In the genomic region with DNA sequence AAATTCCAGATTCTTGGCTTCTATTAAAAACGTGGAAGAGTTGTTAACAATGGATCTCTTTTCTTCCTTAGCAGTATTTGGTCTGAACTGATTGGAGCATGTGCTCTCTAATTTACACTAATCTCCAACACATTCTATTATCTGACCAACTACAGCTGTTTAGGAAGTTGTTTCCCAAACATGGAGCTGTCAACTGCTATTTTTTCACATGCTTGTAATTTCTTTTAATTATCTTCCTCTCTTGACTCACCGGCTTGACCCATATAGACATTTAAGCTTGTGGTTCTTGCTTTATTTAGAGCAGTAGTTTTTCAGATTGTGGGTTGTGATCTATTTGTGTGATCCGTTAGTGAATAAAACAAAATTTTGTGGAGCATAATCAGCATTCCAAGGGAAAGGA, we compare ENCODE assay signal across 24 cellular contexts. TPM values are rescaled to one million over a fixed set of nuclear protein-coding genes. Genes with fewer than 3 reads are reported as not detected.
"Had no signal": no experiment of that assay in that cellular context is flagged by ENCODE, and none has a peak within 500 bp of the region (broad histone marks: within the 10 kb centered on the region; RNA-seq: fewer than 3 reads in every experiment).

No MANE protein-coding gene starts in this region.

- H3K27me3 ChIP-seq: brain microvascular endothelial cell, esophagus muscularis mucosa, neural progenitor cell, suprapubic skin, transverse colon, vagina had no signal

- H3K9me3 ChIP-seq: esophagus muscularis mucosa, suprapubic skin, transverse colon, vagina had no signal

- H3K9me3 Mint-ChIP-seq: activated naive CD8-positive, alpha-beta T cell treated with anti-CD3 and anti-CD28 coated beads for 36 hours; naive thymus-derived CD4-positive, alpha-beta T cell; neural progenitor cell had no signal

- H3K27ac Mint-ChIP-seq: activated naive CD8-positive, alpha-beta T cell treated with anti-CD3 and anti-CD28 coated beads for 36 hours; neural progenitor cell had no signal

- H3K4me1 Mint-ChIP-seq: neural progenitor cell had no signal

- DNase-seq: activated CD4-positive, alpha-beta T cell treated with anti-CD3 and anti-CD28 coated beads, Interleukin-2, amount 50 U/mL, for 48 hours; activated naive CD4-positive, alpha-beta T cell; activated naive CD8-positive, alpha-beta T cell treated with anti-CD3 and anti-CD28 coated beads for 36 hours; activated T-cell treated with anti-CD3 and anti-CD28 coated beads for 4 hours; amygdala; brain microvascular endothelial cell; hippocampal formation; naive thymus-derived CD4-positive, alpha-beta T cell; right cardiac atrium; stimulated activated naive CD8-positive, alpha-beta T cell treated with anti-CD3 and anti-CD28 coated beads, Interleukin-15, Interleukin-2, amounts not matched to agents 100 U/mL and 50 U/mL, for 24 hours; T-helper 2 cell; transverse colon; WERI-Rb-1 had no signal

- H3K4me3 ChIP-seq: coronary artery, esophagus muscularis mucosa, neural progenitor cell, skin epidermis, suprapubic skin, transverse colon, vagina had no signal

- H3K27me3 Mint-ChIP-seq: activated naive CD8-positive, alpha-beta T cell treated with anti-CD3 and anti-CD28 coated beads for 36 hours; naive thymus-derived CD4-positive, alpha-beta T cell; progenitor cell of endocrine pancreas had no signal

- ATAC-seq: left lobe of liver; naive thymus-derived CD4-positive, alpha-beta T cell; right cardiac atrium; stimulated activated naive CD8-positive, alpha-beta T cell treated with anti-CD3 and anti-CD28 coated beads, Interleukin-15, Interleukin-2, amounts not matched to agents 100 U/mL and 50 U/mL, for 24 hours had no signal

- H3K9ac ChIP-seq: neural progenitor cell had no signal

- H2AFZ ChIP-seq: neural progenitor cell had no signal

- H3K27ac ChIP-seq: brain microvascular endothelial cell, coronary artery, neural progenitor cell, suprapubic skin, transverse colon, vagina, WERI-Rb-1 had no signal

- H3K4me3 Mint-ChIP-seq: activated naive CD8-positive, alpha-beta T cell treated with anti-CD3 and anti-CD28 coated beads for 36 hours; naive thymus-derived CD4-positive, alpha-beta T cell; neural progenitor cell had no signal

- H3K4me2 ChIP-seq: neural progenitor cell had no signal

RNA-seq across cellular contexts. Expression of gene BTBD18, which starts 50.8 kb away (rescaled TPM):
- total RNA-seq: activated naive CD8-positive, alpha-beta T cell treated with anti-CD3 and anti-CD28 coated beads for 36 hours; esophagus muscularis mucosa; left lobe of liver; mononuclear cell; naive thymus-derived CD4-positive, alpha-beta T cell; osteoblast; progenitor cell of endocrine pancreas; right cardiac atrium; suprapubic skin; transverse colon; vagina had no signal
- polyA plus RNA-seq: keratinocyte had no signal
